Comparison of ENCODE assay signal across 15 cellular contexts in genomic region chr2:37872192-37872545, GRCh38. TPM values are rescaled to one million over a fixed set of nuclear protein-coding genes. Genes with fewer than 3 reads are reported as not detected.
DNase-seq lines count a peak whose midpoint lies in the region; ATAC-seq lines count a peak whose summit lies in the region.
"Had no signal": no experiment of that assay in that cellular context is flagged by ENCODE, and none has a peak within 500 bp of the region (broad histone marks: within the 10 kb centered on the region; RNA-seq: fewer than 3 reads in every experiment).

No MANE protein-coding gene starts in this region.

- H3K27me3 ChIP-seq in muscle layer of duodenum (ENCODE audit: low read depth, low read length), result no peaks in the 10 kb centered on the region
- H3K27me3 ChIP-seq: neural progenitor cell had no signal

- H3K27ac ChIP-seq in muscle layer of duodenum (ENCODE audit: low read length), result peak overlapping the region; percentile 77
- H3K27ac ChIP-seq: 22Rv1, neural progenitor cell had no signal

- no peaks in the 10 kb centered on the region for H3K27me3 Mint-ChIP-seq in activated naive CD8-positive, alpha-beta T cell treated with anti-CD3 and anti-CD28 coated beads, Interleukin-2, amount 10 ng/mL, durations not matched to agents 7 days and 5 days

- peak overlapping the region; percentile 23 for H3K27ac Mint-ChIP-seq in activated naive CD8-positive, alpha-beta T cell treated with anti-CD3 and anti-CD28 coated beads, Interleukin-2, amount 10 ng/mL, durations not matched to agents 7 days and 5 days
- H3K27ac Mint-ChIP-seq: neural progenitor cell had no signal

- H3K4me3 Mint-ChIP-seq in activated naive CD8-positive, alpha-beta T cell treated with anti-CD3 and anti-CD28 coated beads, Interleukin-2, amount 10 ng/mL, durations not matched to agents 7 days and 5 days, result peak overlapping the region; percentile 8
- H3K4me3 Mint-ChIP-seq: CD4-positive, CD25-positive, alpha-beta regulatory T cell; neural progenitor cell had no signal

- DNase-seq in DMS 273 (lab: John Stamatoyannopoulos, UW; ENCODE audit: unreplicated experiment) (peak; percentile 46), DMS 273 treated with DMSO at 0.1 percent for 48 hours (lab: John Stamatoyannopoulos, UW) (no peak), HCEC 1CT (peak; percentile 47), iPS-NIHi7 (ENCODE audit: extremely low spot score) (no peak)
- DNase-seq in activated naive CD8-positive, alpha-beta T cell treated with anti-CD3 and anti-CD28 coated beads, Interleukin-2, amount 10 ng/mL, durations not matched to agents 7 days and 5 days, result no peak
- DNase-seq: activated CD4-positive, CD25-positive, alpha-beta regulatory T cell treated with anti-CD3 and anti-CD28 coated beads, Interleukin-2, amount 50 U/mL, for 72 hours; activated naive CD4-positive, alpha-beta T cell; NCI-H2227 treated with DMSO at 0.1 percent for 48 hours; right cardiac atrium had no signal

- H3K36me3 Mint-ChIP-seq in activated naive CD8-positive, alpha-beta T cell treated with anti-CD3 and anti-CD28 coated beads, Interleukin-2, amount 10 ng/mL, durations not matched to agents 7 days and 5 days, result no peaks in the 10 kb centered on the region
- H3K36me3 Mint-ChIP-seq: CD4-positive, CD25-positive, alpha-beta regulatory T cell; neural progenitor cell had no signal

- H3K4me3 ChIP-seq in muscle layer of duodenum (ENCODE audit: low read depth in 1 of 2, low read length in 2 of 2), result no peak overlapping the region
- H3K4me3 ChIP-seq: neural progenitor cell had no signal

- H3K9me3 Mint-ChIP-seq in activated naive CD8-positive, alpha-beta T cell treated with anti-CD3 and anti-CD28 coated beads, Interleukin-2, amount 10 ng/mL, durations not matched to agents 7 days and 5 days, result no peaks in the 10 kb centered on the region
- H3K9me3 Mint-ChIP-seq: CD4-positive, CD25-positive, alpha-beta regulatory T cell; neural progenitor cell had no signal

- POLR2A ChIA-PET in activated naive CD8-positive, alpha-beta T cell treated with anti-CD3 and anti-CD28 coated beads, Interleukin-2, amount 10 ng/mL, durations not matched to agents 7 days and 5 days (lab: Charles Lee), result interaction anchor here (0.6 kb wide), 1 partner anchor 335 kb away, joined by 3 read pairs; no protein-coding TSS in a partner anchor

- ATAC-seq in activated naive CD8-positive, alpha-beta T cell treated with anti-CD3 and anti-CD28 coated beads, Interleukin-2, amount 10 ng/mL, durations not matched to agents 7 days and 5 days (ENCODE audit: low read depth), result no peak
- no peak for ATAC-seq in esophagus mucosa
- no peak for ATAC-seq in GM18873 (IDR thresholded peaks at IDR 0.05; ENCODE audit: low FRiP score, unreplicated experiment)

- H3K4me1 Mint-ChIP-seq in activated naive CD8-positive, alpha-beta T cell treated with anti-CD3 and anti-CD28 coated beads, Interleukin-2, amount 10 ng/mL, durations not matched to agents 7 days and 5 days, result peaks cover 9% of the 10 kb centered on the region

- H3K36me3 ChIP-seq in muscle layer of duodenum (ENCODE audit: control insufficient read depth in 1 of 2, insufficient read depth in 2 of 2, low read length in 2 of 2), result no peaks in the 10 kb centered on the region
- H3K36me3 ChIP-seq: neural progenitor cell had no signal

- peaks cover 16 to 36% of the 10 kb centered on the region in 2 donors for H3K4me1 ChIP-seq in muscle layer of duodenum (ENCODE audit: control insufficient read depth in 1 of 2, insufficient read depth in 2 of 2, low read length in 2 of 2)

- no peaks in the 10 kb centered on the region for H3K9me3 ChIP-seq in muscle layer of duodenum (ENCODE audit: control insufficient read depth in 1 of 2, low read length in 2 of 2)

RNA-seq across cellular contexts. Expression of gene RMDN2, which starts 52.9 kb away (rescaled TPM):
- 1 to 10 TPM; 2.3 to 3.0 TPM for total RNA-seq in activated naive CD8-positive, alpha-beta T cell treated with anti-CD3 and anti-CD28 coated beads, Interleukin-2, amount 10 ng/mL, durations not matched to agents 7 days and 5 days
- total RNA-seq in esophagus mucosa, result 3.2 TPM

Comparison
In these comparisons a context has a peak if more than half of its experiments do, and no peak if none do; other contexts are left out.
1. DNase-seq: peak in DMS 273 (single experiment) and HCEC 1CT (single experiment); none in DMS 273 treated with DMSO at 0.1 percent for 48 hours (single experiment), activated naive CD8-positive, alpha-beta T cell treated with anti-CD3 and anti-CD28 coated beads, Interleukin-2, amount 10 ng/mL, durations not matched to agents 7 days and 5 days (single experiment) and iPS-NIHi7 (single experiment).